Comparison of ENCODE assay signal across 23 cellular contexts in the genomic region with DNA sequence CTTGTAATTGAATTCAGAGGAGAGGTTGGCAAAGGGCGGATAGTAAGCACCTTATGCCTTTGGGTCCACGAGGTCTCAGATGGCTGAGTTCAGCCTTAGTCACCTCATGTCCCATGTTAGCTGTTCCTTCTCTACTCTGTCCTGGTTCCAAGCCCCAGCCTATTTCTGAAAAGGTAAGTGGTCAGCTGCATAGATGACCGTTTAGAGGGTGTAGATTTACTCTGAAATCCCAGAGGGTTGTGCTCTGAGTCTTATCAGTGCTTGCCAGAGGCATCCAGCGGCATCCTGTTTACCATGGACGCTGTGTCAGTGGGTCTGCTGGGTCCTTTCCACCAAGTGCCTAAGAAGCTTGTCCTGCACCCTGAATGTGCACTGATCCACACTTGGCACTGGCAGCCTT. TPM values are rescaled to one million over a fixed set of nuclear protein-coding genes. Genes with fewer than 3 reads are reported as not detected.
DNase-seq lines count a peak whose midpoint lies in the region; ATAC-seq, FAIRE-seq and TF ChIP-seq lines count a peak whose summit lies in the region.
"Had no signal": no experiment of that assay in that cellular context is flagged by ENCODE, and none has a peak within 500 bp of the region (broad histone marks: within the 10 kb centered on the region; RNA-seq: fewer than 3 reads in every experiment).

No MANE protein-coding gene starts in this region.

- H3K9me1 ChIP-seq in K562 (ENCODE audit: control insufficient read depth, insufficient read depth, low read length): no peaks in the 10 kb centered on the region

- peak; percentile 76; the same call in 1 of the 2 replicates for TF ChIP-seq EP300 in K562 (IDR thresholded peaks at IDR 0.05; ENCODE audit: low read length)

- H3K36me3 Mint-ChIP-seq in activated CD4-positive, alpha-beta T cell treated with anti-CD3 and anti-CD28 coated beads, Interleukin-2, amount 10 ng/mL, durations not matched to agents 7 days and 5 days (ENCODE audit: low read depth): peaks cover 18% of the 10 kb centered on the region
- peaks cover 33% of the 10 kb centered on the region for H3K36me3 Mint-ChIP-seq in T-cell
- peaks cover 27% of the 10 kb centered on the region for H3K36me3 Mint-ChIP-seq in nephron progenitor cell (ENCODE audit: low read depth)

- H3K27ac Mint-ChIP-seq in activated CD4-positive, alpha-beta T cell treated with anti-CD3 and anti-CD28 coated beads, Interleukin-2, amount 10 ng/mL, durations not matched to agents 7 days and 5 days: no peak overlapping the region
- H3K27ac Mint-ChIP-seq in T-cell (peak overlapping the region; percentile 52 to 59), nephron progenitor cell (no peak overlapping the region)

- H3K27ac ChIP-seq in K562 (ENCODE audit: extremely low read depth, low read depth, low read length) (peak overlapping the region; percentile 87), substantia nigra (ENCODE audit: low read depth, low read length, poor library complexity, severe bottlenecking) (no peak overlapping the region)
- H3K27ac ChIP-seq: foreskin keratinocyte, right lobe of liver, SK-N-MC, tibial artery had no signal

- in situ Hi-C loops in K562 (cut with MboI): loop anchor here (10.0 kb wide), 1 partner anchor 405 kb away; the partner anchor contains the start of gene APRT

- H3K9ac ChIP-seq in K562 (ENCODE audit: insufficient read depth in 1 of 2, low read depth in 2 of 2, low read length in 2 of 2): peak overlapping the region; percentile 69 to 70; a peak in 3 of 4 replicates

- TF ChIP-seq RAD21 in K562 (CRISPR knock-in tag; conservative IDR thresholded peaks at IDR 0.05 in 1 of 2, IDR thresholded peaks at IDR 0.05 in 1 of 2): 0 out of 4 replicates have a peak, but pooled peaks of 1 of the 2 experiments have one; percentile 18

- H4K20me1 ChIP-seq in K562 (replicated peaks; ENCODE audit: control insufficient read depth, insufficient read depth, low read length): no peaks in the 10 kb centered on the region; the same call in 1 of the 2 replicates

- H3K79me2 ChIP-seq in K562 (ENCODE audit: control insufficient read depth, insufficient read depth, low read length): peaks cover 34% of the 10 kb centered on the region

- TF ChIP-seq POLR2A in K562 (conservative IDR thresholded peaks at IDR 0.05): 0 out of 2 replicates have a peak, but pooled peaks have one; percentile 33

- H3K36me3 ChIP-seq in K562 (ENCODE audit: control insufficient read depth, insufficient read depth, low read length): peaks cover 41% of the 10 kb centered on the region

- TF ChIP-seq CTCF in K562 (IDR thresholded peaks at IDR 0.05 in 2 of 3, conservative IDR thresholded peaks at IDR 0.05 in 1 of 3; ENCODE audit: insufficient read depth in 2 of 3, low read depth in 1 of 3, low read length in 3 of 3): no peak
- no peak for TF ChIP-seq CTCF in nephron progenitor cell (IDR thresholded peaks at IDR 0.05)

- ATAC-seq in T-cell (replicated peaks in 1 of 4): no peak
- ATAC-seq in K562: peak; percentile 76
- ATAC-seq in HG02678 (IDR thresholded peaks at IDR 0.05; ENCODE audit: unreplicated experiment): no peak
- ATAC-seq: foreskin keratinocyte, right lobe of liver had no signal

- H3K4me1 ChIP-seq in K562 (replicated peaks in 1 of 2; ENCODE audit: control insufficient read depth in 2 of 2, insufficient read depth in 2 of 2, low read length in 2 of 2): peaks cover 20 to 31% of the 10 kb centered on the region in 2 experiments; a peak in 4 of 5 replicates

- WGBS in K562 (ENCODE audit: insufficient coverage, low coverage, missing lambda C conversion rate): 9% methylated on average over 5 of the region's 5 CpGs

- peak overlapping the region; percentile 79 for H3K4me2 ChIP-seq in K562 (ENCODE audit: insufficient read depth, low read length)

- H3K27me3 Mint-ChIP-seq in activated CD4-positive, alpha-beta T cell treated with anti-CD3 and anti-CD28 coated beads, Interleukin-2, amount 10 ng/mL, durations not matched to agents 7 days and 5 days: no peaks in the 10 kb centered on the region
- H3K27me3 Mint-ChIP-seq in T-cell (no peaks in the 10 kb centered on the region), nephron progenitor cell (ENCODE audit: low read depth, poor library complexity) (peaks cover 6% of the 10 kb centered on the region)

- peak overlapping the region; percentile 57 for H2AFZ ChIP-seq in K562 (ENCODE audit: low read depth, low read length)

- no peaks in the 10 kb centered on the region for H3K27me3 ChIP-seq in K562 (ENCODE audit: control insufficient read depth in 2 of 2, insufficient read depth in 2 of 2, low read length in 2 of 2)
- H3K27me3 ChIP-seq: foreskin keratinocyte, right lobe of liver, tibial artery had no signal

- H3K4me3 ChIP-seq in K562: peak overlapping the region; percentile 7; the same call in 1 of the 2 replicates
- H3K4me3 ChIP-seq: right lobe of liver, SK-N-MC, tibial artery had no signal

- H3K9me3 Mint-ChIP-seq in activated CD4-positive, alpha-beta T cell treated with anti-CD3 and anti-CD28 coated beads, Interleukin-2, amount 10 ng/mL, durations not matched to agents 7 days and 5 days: no peaks in the 10 kb centered on the region
- H3K9me3 Mint-ChIP-seq in T-cell: no peaks in the 10 kb centered on the region
- H3K9me3 Mint-ChIP-seq in nephron progenitor cell: peaks cover under 1% of the 10 kb centered on the region

- intact Hi-C loops in K562 (cut with micrococcal nuclease): loop anchor here (5.0 kb wide), 1 partner anchor 288 kb away; the partner anchor contains the start of gene SPG7

- CTCF ChIA-PET in activated CD4-positive, alpha-beta T cell treated with anti-CD3 and anti-CD28 coated beads, Interleukin-2, amount 10 ng/mL, durations not matched to agents 7 days and 5 days (lab: Charles Lee): no interaction called here
- CTCF ChIA-PET in T-cell (lab: Charles Lee): no interaction called here
- CTCF ChIA-PET in K562 (lab: Yijun Ruan, JAX; ENCODE audit: low intra/inter-chr PET ratio): no interaction called here

- POLR2A ChIA-PET in activated CD4-positive, alpha-beta T cell treated with anti-CD3 and anti-CD28 coated beads, Interleukin-2, amount 10 ng/mL, durations not matched to agents 7 days and 5 days (lab: Charles Lee): no interaction called here
- POLR2A ChIA-PET in T-cell (lab: Charles Lee) (no interaction called here), K562 (lab: Yijun Ruan, JAX) (interaction anchor here (0.7 to 1.0 kb wide), 2 partner anchors 21 to 351 kb away, joined by 4 read pairs; no protein-coding TSS in a partner anchor)

- peak; percentile 94 for FAIRE-seq in K562 (lab: Jason Lieb, UNC)
- FAIRE-seq: D721Med, GM18507 had no signal

- H3K4me1 Mint-ChIP-seq in activated CD4-positive, alpha-beta T cell treated with anti-CD3 and anti-CD28 coated beads, Interleukin-2, amount 10 ng/mL, durations not matched to agents 7 days and 5 days: peaks cover 18% of the 10 kb centered on the region
- peaks cover 20 to 35% (median 26%) of the 10 kb centered on the region in 3 donors for H3K4me1 Mint-ChIP-seq in T-cell
- peaks cover 21% of the 10 kb centered on the region for H3K4me1 Mint-ChIP-seq in nephron progenitor cell

- no TSS peak for BruUV-seq in K562 (replicated peaks; lab: Mats Ljungman, UMichigan)

- H3K4me3 Mint-ChIP-seq in activated CD4-positive, alpha-beta T cell treated with anti-CD3 and anti-CD28 coated beads, Interleukin-2, amount 10 ng/mL, durations not matched to agents 7 days and 5 days: peak overlapping the region; percentile 24
- H3K4me3 Mint-ChIP-seq in T-cell: peak overlapping the region; percentile 62 to 90 (median 70)
- H3K4me3 Mint-ChIP-seq in nephron progenitor cell: peak overlapping the region; percentile 81

- DNase-seq in activated CD4-positive, alpha-beta T cell treated with anti-CD3 and anti-CD28 coated beads, Interleukin-2, amount 10 ng/mL, durations not matched to agents 7 days and 5 days: no peak
- no peak for DNase-seq in activated CD4-positive, alpha-beta T cell treated with anti-CD3 and anti-CD28 coated beads, Interleukin-2, amount 50 U/mL, for 48 hours
- DNase-seq in T-cell (no peak), K562 (ENCODE audit: extremely low read depth in 1 of 4, low spot score in 3 of 4) (peak; percentile 60 to 88 (median 74)), nephron progenitor cell (no peak), substantia nigra (lab: John Stamatoyannopoulos, UW) (no peak), DMS 273 treated with DMSO at 0.1 percent for 48 hours (lab: John Stamatoyannopoulos, UW) (no peak)
- DNase-seq: activated CD4-positive, CD25-positive, alpha-beta regulatory T cell treated with anti-CD3 and anti-CD28 coated beads, Interleukin-2, amount 50 U/mL, for 72 hours; activated gamma-delta T cell; caudate nucleus; effector memory CD4-positive, alpha-beta T cell; foreskin keratinocyte; Kasumi-1; NCI-H1694; NCI-H446; right lobe of liver; stimulated activated CD4-positive, alpha-beta T cell treated with anti-CD3 and anti-CD28 coated beads, Interleukin-2, amount 100 ng/mL, for 24 hours; tibial artery had no signal

- H3K9me3 ChIP-seq in K562 (replicated peaks; ENCODE audit: control insufficient read depth, insufficient read depth, low read depth, low read length): no peaks in the 10 kb centered on the region; the same call in 1 of the 2 replicates
- H3K9me3 ChIP-seq: right lobe of liver, tibial artery had no signal

RNA-seq across cellular contexts. Expression of gene ZNF778, which starts 1.9 kb away (rescaled TPM):
- total RNA-seq in activated CD4-positive, alpha-beta T cell treated with anti-CD3 and anti-CD28 coated beads, Interleukin-2, amount 10 ng/mL, durations not matched to agents 7 days and 5 days: 1 to 10 TPM; 8.3 to 9.2 TPM
- total RNA-seq in T-cell (10 to 100 TPM in 3 of 5 donors, 1 to 10 TPM in 2; 6.0 to 16.3 (median 13.6) TPM), K562 (2014; rRNA removed) (18.3 and 26.8 TPM in 2 replicates), K562 (2014; rRNA removed; fragmentation: Illumina TruSeq; extraction: Trizol) (7.4 and 8.2 TPM in 2 replicates), K562 (2015; rRNA removed; fragmentation: Illumina TruSeq; extraction: Trizol) (6.4 and 7.5 TPM in 2 replicates), K562 (2021) (12.4 and 14.3 TPM in 2 replicates)
- total RNA-seq in K562 (2011; cell fraction: chromatin; rRNA removed; ENCODE audit: low replicate concordance): 47.1 and 61.9 TPM in 2 replicates
- 22.5 and 24.7 TPM in 2 replicates for total RNA-seq in K562 (2011; cell fraction: nucleolus; rRNA removed)
- 21.5 and 25.0 TPM in 2 replicates for total RNA-seq in K562 (2011; cell fraction: nucleoplasm; rRNA removed)
- polyA plus RNA-seq in K562 (2011; rRNA removed) (6.9 and 9.7 TPM in 2 replicates), K562 (2014; fragmentation: Illumina TruSeq; extraction: Trizol) (7.4 and 7.5 TPM in 2 replicates), K562 (2014; fragmentation: Nextera tagmentation; extraction: Ambion mirVana) (under 1 TPM; 0.70 to 0.80 TPM), K562 (2014; rRNA removed) (33.9 and 60.6 TPM in 2 replicates)
- 5.1 and 5.2 TPM in 2 replicates for polyA plus RNA-seq in K562 (2011; cell fraction: cytosol; rRNA removed)
- 12.6 and 18.5 TPM in 2 replicates for polyA plus RNA-seq in K562 (2011; cell fraction: nucleus; rRNA removed)
- 6.3 and 7.9 TPM in 2 replicates for polyA plus RNA-seq in K562 (2012)
- polyA minus RNA-seq in K562 (2011; rRNA and poly(A)+ RNA removed): 16.9 and 19.1 TPM in 2 replicates
- polyA minus RNA-seq in K562 (2011; cell fraction: cytosol; rRNA and poly(A)+ RNA removed): 7.0 and 9.8 TPM in 2 replicates
- 9.3 and 12.1 TPM in 2 replicates for polyA minus RNA-seq in K562 (2011; cell fraction: nucleus; rRNA and poly(A)+ RNA removed)

RNA-seq across cellular contexts. Expression of gene SLC22A31, which starts 19.0 kb away (rescaled TPM):
- total RNA-seq in activated CD4-positive, alpha-beta T cell treated with anti-CD3 and anti-CD28 coated beads, Interleukin-2, amount 10 ng/mL, durations not matched to agents 7 days and 5 days: 1 to 10 TPM; 1.8 to 2.8 TPM
- total RNA-seq in T-cell (1 to 10 TPM in 3 of 5 donors, under 1 TPM in 2; 0.49 to 2.7 (median 1.3) TPM), K562 (2014; rRNA removed) (0.54 and 0.86 TPM in 2 replicates), K562 (2014; rRNA removed; fragmentation: Illumina TruSeq; extraction: Trizol) (not detected in 2 replicates), K562 (2015; rRNA removed; fragmentation: Illumina TruSeq; extraction: Trizol) (0.15 and 0.29 TPM in 2 replicates), K562 (2021) (1.1 and 1.3 TPM in 2 replicates)
- 1.7 and 10.2 TPM in 2 replicates for total RNA-seq in K562 (2011; cell fraction: chromatin; rRNA removed; ENCODE audit: low replicate concordance)
- total RNA-seq in K562 (2011; cell fraction: nucleolus; rRNA removed): 8.4 and 9.0 TPM in 2 replicates
- total RNA-seq in K562 (2011; cell fraction: nucleoplasm; rRNA removed): 3.0 and 3.2 TPM in 2 replicates
- polyA plus RNA-seq in K562 (2011; rRNA removed) (0.39 and 1.9 TPM in 2 replicates), K562 (2014; fragmentation: Illumina TruSeq; extraction: Trizol) (0.36 and 0.47 TPM in 2 replicates), K562 (2014; fragmentation: Nextera tagmentation; extraction: Ambion mirVana) (not detected), K562 (2014; rRNA removed) (2.2 and 2.4 TPM in 2 replicates)
- polyA plus RNA-seq in K562 (2011; cell fraction: cytosol; rRNA removed): 0.94 and 0.97 TPM in 2 replicates
- 21.9 and 26.1 TPM in 2 replicates for polyA plus RNA-seq in K562 (2011; cell fraction: nucleus; rRNA removed)
- 0.74 and 1.7 TPM in 2 replicates for polyA plus RNA-seq in K562 (2012)
- not detected in 2 replicates for polyA minus RNA-seq in K562 (2011; rRNA and poly(A)+ RNA removed)
- 0.76 TPM in 1 of 2 replicates, not detected in the other for polyA minus RNA-seq in K562 (2011; cell fraction: cytosol; rRNA and poly(A)+ RNA removed)
- 1.9 and 3.9 TPM in 2 replicates for polyA minus RNA-seq in K562 (2011; cell fraction: nucleus; rRNA and poly(A)+ RNA removed)
- total RNA-seq: foreskin keratinocyte had no signal

RNA-seq across cellular contexts. Expression of gene CDH15, which starts 47.8 kb away (rescaled TPM):
- total RNA-seq in activated CD4-positive, alpha-beta T cell treated with anti-CD3 and anti-CD28 coated beads, Interleukin-2, amount 10 ng/mL, durations not matched to agents 7 days and 5 days: not detected
- under 1 TPM in 1 of 5 donors, not detected in 4; 0.19 TPM for total RNA-seq in T-cell
- 0.37 TPM in 1 of 2 replicates, not detected in the other for total RNA-seq in K562 (2011; cell fraction: chromatin; rRNA removed; ENCODE audit: low replicate concordance)
- total RNA-seq in K562 (2011; cell fraction: nucleolus; rRNA removed): 0.33 TPM in 1 of 2 replicates, not detected in the other
- total RNA-seq in K562 (2011; cell fraction: nucleoplasm; rRNA removed): not detected in 2 replicates
- total RNA-seq in K562 (2014; rRNA removed): 0.16 and 0.18 TPM in 2 replicates
- not detected in 2 replicates for total RNA-seq in K562 (2014; rRNA removed; fragmentation: Illumina TruSeq; extraction: Trizol)
- not detected in 2 replicates for total RNA-seq in K562 (2015; rRNA removed; fragmentation: Illumina TruSeq; extraction: Trizol)
- total RNA-seq in K562 (2021): 0.07 and 0.11 TPM in 2 replicates
- polyA plus RNA-seq in K562 (2011; rRNA removed): 0.03 TPM in 1 of 2 replicates, not detected in the other
- polyA plus RNA-seq in K562 (2011; cell fraction: cytosol; rRNA removed): 0.03 and 0.12 TPM in 2 replicates
- 0.08 and 0.09 TPM in 2 replicates for polyA plus RNA-seq in K562 (2011; cell fraction: nucleus; rRNA removed)
- polyA plus RNA-seq in K562 (2012): 0.11 and 0.12 TPM in 2 replicates
- polyA plus RNA-seq in K562 (2014; fragmentation: Illumina TruSeq; extraction: Trizol): not detected in 2 replicates
- not detected for polyA plus RNA-seq in K562 (2014; fragmentation: Nextera tagmentation; extraction: Ambion mirVana)
- polyA plus RNA-seq in K562 (2014; rRNA removed): not detected in 2 replicates
- not detected in 2 replicates for polyA minus RNA-seq in K562 (2011; rRNA and poly(A)+ RNA removed)
- not detected in 2 replicates for polyA minus RNA-seq in K562 (2011; cell fraction: cytosol; rRNA and poly(A)+ RNA removed)
- polyA minus RNA-seq in K562 (2011; cell fraction: nucleus; rRNA and poly(A)+ RNA removed): not detected in 2 replicates
- total RNA-seq: foreskin keratinocyte, lower leg skin had no signal

Comparison
In these comparisons a context has a peak if more than half of its experiments do, and no peak if none do; other contexts are left out.
1. DNase-seq: peak in K562 (4 of 4); none in activated CD4-positive, alpha-beta T cell treated with anti-CD3 and anti-CD28 coated beads, Interleukin-2, amount 10 ng/mL, durations not matched to agents 7 days and 5 days (single experiment), activated CD4-positive, alpha-beta T cell treated with anti-CD3 and anti-CD28 coated beads, Interleukin-2, amount 50 U/mL, for 48 hours (0 of 2), T-cell (0 of 34), nephron progenitor cell (single experiment), substantia nigra (0 of 49) and DMS 273 treated with DMSO at 0.1 percent for 48 hours (single experiment).
2. H3K27ac Mint-ChIP-seq: peak in T-cell (2 of 2); none in activated CD4-positive, alpha-beta T cell treated with anti-CD3 and anti-CD28 coated beads, Interleukin-2, amount 10 ng/mL, durations not matched to agents 7 days and 5 days (single experiment) and nephron progenitor cell (single experiment).
3. H3K4me3 Mint-ChIP-seq: peak in every context shown above with its lines; median percentile 81 in nephron progenitor cell; 70 in T-cell; 24 in activated CD4-positive, alpha-beta T cell treated with anti-CD3 and anti-CD28 coated beads, Interleukin-2, amount 10 ng/mL, durations not matched to agents 7 days and 5 days.